13 cellular contexts compared by ENCODE assay signal in the genomic region with DNA sequence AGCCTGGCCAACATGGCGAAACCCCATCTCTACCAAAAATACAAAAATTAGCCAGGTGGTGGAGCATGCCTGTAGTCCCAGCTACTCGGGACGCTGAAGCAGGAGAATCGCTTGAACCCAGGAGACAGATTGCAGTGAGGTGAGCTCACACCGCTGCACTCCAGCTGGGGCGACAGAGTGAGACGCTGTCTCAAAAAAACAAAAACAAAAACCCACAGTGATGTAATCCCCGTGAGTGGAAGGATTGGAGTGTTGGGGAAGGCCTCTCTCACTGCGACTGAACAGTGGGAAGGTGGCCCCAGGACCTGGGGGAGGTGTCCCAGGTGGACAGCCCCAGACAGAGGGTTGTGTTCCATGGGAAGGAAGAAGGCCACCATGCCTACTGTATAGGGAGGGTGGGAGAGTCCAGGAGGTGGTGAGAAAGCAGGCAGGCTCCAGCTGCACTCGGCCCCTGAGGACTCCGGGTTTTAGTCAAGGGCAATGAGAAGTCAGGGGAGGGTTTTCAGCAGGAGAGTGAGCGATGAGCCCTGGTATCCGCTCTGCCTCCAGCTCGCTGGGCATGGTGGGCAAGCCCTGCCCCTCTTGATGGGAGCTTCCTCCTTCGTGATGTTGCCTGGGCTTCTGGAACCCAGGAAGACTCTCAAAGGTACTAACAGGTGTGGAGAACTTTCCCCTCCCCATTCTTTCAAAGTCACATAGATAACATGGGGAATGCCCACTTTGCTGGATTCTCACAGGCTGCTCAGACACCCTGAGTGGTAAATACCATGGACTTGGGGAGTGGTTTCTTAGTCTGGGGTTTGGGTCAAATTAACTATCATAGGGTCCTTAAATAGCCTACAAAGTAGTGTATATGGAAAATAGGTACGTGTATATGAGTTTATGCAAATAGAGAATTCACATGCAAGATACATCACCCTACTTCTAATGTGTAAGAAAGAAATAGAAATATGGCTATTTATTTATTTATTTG.
A peak's percentile ranks its signal among the peaks of the same experiment; 100 is the strongest.
DNase-seq lines count a peak whose midpoint lies in the region; ATAC-seq and TF ChIP-seq lines count a peak whose summit lies in the region.
"Had no signal": no experiment of that assay in that cellular context is flagged by ENCODE, and none has a peak within 500 bp of the region (broad histone marks: within the 10 kb centered on the region; RNA-seq: fewer than 3 reads in every experiment).

No MANE protein-coding gene starts in this region.

- H3K36me3 ChIP-seq in heart left ventricle, result no peaks in the 10 kb centered on the region
- H3K36me3 ChIP-seq in vagina, result no peaks in the 10 kb centered on the region

- H3K9me3 ChIP-seq in heart left ventricle (no peaks in the 10 kb centered on the region), right cardiac atrium (ENCODE audit: control insufficient read depth, low read length) (no peaks in the 10 kb centered on the region), vagina (no peaks in the 10 kb centered on the region)

- no peak for DNase-seq in heart left ventricle
- no peak for DNase-seq in Right ventricle myocardium inferior (ENCODE audit: missing footprints)
- no peak for DNase-seq in right cardiac atrium
- no peak for DNase-seq in vagina (ENCODE audit: extremely low spot score in 2 of 2)
- DNase-seq in stimulated activated CD4-positive, alpha-beta T cell treated with anti-CD3 and anti-CD28 coated beads, Interleukin-15, amount 100 ng/mL, for 24 hours, result no peak
- DNase-seq in stimulated activated naive CD4-positive, alpha-beta T cell treated with Interleukin-2 at 50 U/mL for 16 hours (lab: John Stamatoyannopoulos, UW), result no peak
- DNase-seq: activated naive CD8-positive, alpha-beta T cell treated with anti-CD3 and anti-CD28 coated beads, Interleukin-2, amount 10 ng/mL, durations not matched to agents 7 days and 5 days; DMS79; NCI-H2107; stimulated activated CD4-positive, alpha-beta T cell treated with anti-CD3 and anti-CD28 coated beads, Interleukin-2, amount 100 ng/mL, for 24 hours had no signal

- 59 to 63% (median 62%) methylated on average over 15 to 16 of the region's 16 CpGs for WGBS in heart left ventricle, 4 donors
- 89% methylated on average over 16 of the region's 16 CpGs for WGBS in right cardiac atrium

- H3K4me3 ChIP-seq in heart left ventricle (no peak overlapping the region), right cardiac atrium (ENCODE audit: low read length) (no peak overlapping the region), vagina (no peak overlapping the region)
- H3K4me3 ChIP-seq: GM23248 had no signal

- H3K27me3 ChIP-seq in heart left ventricle, result no peaks in the 10 kb centered on the region
- no peaks in the 10 kb centered on the region for H3K27me3 ChIP-seq in right cardiac atrium (ENCODE audit: control insufficient read depth, insufficient read depth)
- H3K27me3 ChIP-seq in vagina, result no peaks in the 10 kb centered on the region

- TF ChIP-seq POLR2A in heart left ventricle (IDR thresholded peaks at IDR 0.05) (no peak), vagina (IDR thresholded peaks at IDR 0.05) (no peak)

- TF ChIP-seq CTCF in heart left ventricle (IDR thresholded peaks at IDR 0.05) (no peak), vagina (IDR thresholded peaks at IDR 0.05) (no peak)

- H3K4me1 ChIP-seq in heart left ventricle (peaks cover 28 to 95% (median 84%) of the 10 kb centered on the region in 12 donors), right cardiac atrium (ENCODE audit: control insufficient read depth, insufficient read depth, low read length) (peaks cover 34% of the 10 kb centered on the region), vagina (peaks cover 72% of the 10 kb centered on the region)

- intact Hi-C loops in heart left ventricle (cut with DNase I), result loop anchor here in 1 of 10 donors (2.0 kb wide), 1 partner anchor 20 kb away; no protein-coding TSS in a partner anchor
- intact Hi-C loops in Right ventricle myocardium inferior (cut with DNase I), result loop anchor here (5.0 kb wide), 1 partner anchor 37 kb away; no protein-coding TSS in a partner anchor
- intact Hi-C loops in right cardiac atrium (cut with DNase I), result no loop called here
- intact Hi-C loops in vagina (cut with DNase I), result no loop called here

- peak overlapping the region; percentile 78 to 94 (median 88) for H3K27ac ChIP-seq in heart left ventricle
- H3K27ac ChIP-seq in right cardiac atrium (ENCODE audit: low read length), result peak overlapping the region; percentile 32
- H3K27ac ChIP-seq in vagina, result peak overlapping the region; percentile 78
- H3K27ac ChIP-seq: GM23248 had no signal

- ATAC-seq in heart left ventricle (peak in 1 of 4 donors; percentile 0), Right ventricle myocardium inferior (no peak), HG03442 (IDR thresholded peaks at IDR 0.05; ENCODE audit: unreplicated experiment) (peak; percentile 28), right cardiac atrium (no peak), GM19455 (IDR thresholded peaks at IDR 0.05; ENCODE audit: unreplicated experiment) (no peak)

Comparison
In these comparisons a context has a peak if more than half of its experiments do, and no peak if none do; other contexts are left out.
1. H3K27ac ChIP-seq: peak in every context shown above with its lines; median percentile 88 in heart left ventricle; 78 in vagina; 32 in right cardiac atrium.